In the genomic region with DNA sequence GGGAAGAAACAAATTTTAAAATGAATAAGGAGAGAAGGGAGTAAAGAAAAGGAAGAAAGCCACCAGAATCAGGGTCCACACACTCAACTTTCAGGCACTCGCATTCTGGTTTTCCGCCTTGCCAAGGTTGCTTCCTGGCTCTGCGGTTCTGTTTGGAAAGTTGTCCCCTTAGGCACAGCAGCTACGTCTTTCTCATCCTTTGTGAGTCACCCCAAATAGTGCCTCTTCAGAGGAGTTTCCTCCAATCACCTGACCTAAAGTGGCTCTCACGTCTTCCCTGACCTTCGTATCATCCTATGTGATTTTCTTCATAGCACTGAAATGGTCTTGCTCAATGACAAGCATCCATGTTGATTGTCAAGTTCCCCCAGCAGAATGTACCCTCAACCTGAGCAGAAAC, we compare ENCODE assay signal across 18 cellular contexts.
DNase-seq lines count a peak whose midpoint lies in the region; ATAC-seq, FAIRE-seq and TF ChIP-seq lines count a peak whose summit lies in the region.
"Had no signal": no experiment of that assay in that cellular context is flagged by ENCODE, and none has a peak within 500 bp of the region (broad histone marks: within the 10 kb centered on the region; RNA-seq: fewer than 3 reads in every experiment).

No MANE protein-coding gene starts in this region.

- no peak for FAIRE-seq in GM12878 (lab: Jason Lieb, UNC)
- FAIRE-seq: GM18507 had no signal

- H3K36me3 ChIP-seq in GM12878 (ENCODE audit: control insufficient read depth in 2 of 2, insufficient read depth in 2 of 2, low read length in 1 of 2) (peaks cover 7 to 8% of the 10 kb centered on the region in 2 experiments), PC-9 (ENCODE audit: low read depth) (no peaks in the 10 kb centered on the region), SJCRH30 (no peaks in the 10 kb centered on the region)

- no peaks in the 10 kb centered on the region for H3K27me3 Mint-ChIP-seq in nephron (ENCODE audit: low read depth)

- H4K20me1 ChIP-seq in GM12878 (ENCODE audit: control insufficient read depth, insufficient read depth), result no peaks in the 10 kb centered on the region
- no peaks in the 10 kb centered on the region for H4K20me1 ChIP-seq in PC-9 (ENCODE audit: insufficient read depth)

- H3K79me2 ChIP-seq in GM12878 (ENCODE audit: control insufficient read depth, insufficient read depth, low read length) (no peaks in the 10 kb centered on the region), PC-9 (ENCODE audit: low read depth) (no peaks in the 10 kb centered on the region)

- CTCF ChIA-PET in GM12878 (lab: Yijun Ruan, JAX) (interaction anchor here (1.5 to 1.9 kb wide), 3 partner anchors 13 to 163 kb away, joined by 3 to 8 read pairs (median 7); no protein-coding TSS in a partner anchor), PC-9 (lab: Charles Lee) (no interaction called here)

- in situ Hi-C loops in GM12878 (cut with MboI), result no loop called here

- H3K9me3 ChIP-seq in GM12878 (replicated peaks; ENCODE audit: control insufficient read depth, insufficient read depth, low read length) (no peaks in the 10 kb centered on the region), PC-9 (ENCODE audit: insufficient read depth, low read depth) (no peaks in the 10 kb centered on the region), SJCRH30 (replicated peaks) (no peaks in the 10 kb centered on the region)
- H3K9me3 ChIP-seq: Caco-2 had no signal

- TF ChIP-seq EP300 in GM12878 (IDR thresholded peaks at IDR 0.05; ENCODE audit: borderline replicate concordance in 1 of 2, control insufficient read depth in 1 of 2, low read depth in 2 of 2, low read length in 2 of 2), result no peak

- H3K4me2 ChIP-seq in GM12878 (ENCODE audit: control insufficient read depth, insufficient read depth), result no peak overlapping the region
- no peak overlapping the region for H3K4me2 ChIP-seq in PC-9

- BruUV-seq in GM12878 (replicated peaks; lab: Mats Ljungman, UMichigan), result no TSS peak
- no TSS peak for BruUV-seq in PC-9 (replicated peaks; lab: Mats Ljungman, UMichigan)

- RAD21 ChIA-PET in GM12878 (lab: Charles Lee; ENCODE audit: unreplicated experiment), result no interaction called here

- H3K9me3 Mint-ChIP-seq in nephron, result no peaks in the 10 kb centered on the region
- H3K9me3 Mint-ChIP-seq: CD4-positive, alpha-beta memory T cell; H9 had no signal

- H3K4me3 ChIP-seq in GM12878, result no peak overlapping the region
- no peak overlapping the region for H3K4me3 ChIP-seq in epithelial cell of esophagus (ENCODE audit: low read length)
- H3K4me3 ChIP-seq in PC-9, result no peak overlapping the region
- H3K4me3 ChIP-seq in SJCRH30, result no peak overlapping the region
- H3K4me3 ChIP-seq: GM23248 had no signal

- H3K27ac ChIP-seq in GM12878 (ENCODE audit: control insufficient read depth, insufficient read depth), result no peak overlapping the region
- H3K27ac ChIP-seq in PC-9, result no peak overlapping the region
- H3K27ac ChIP-seq in SJCRH30, result no peak overlapping the region
- H3K27ac ChIP-seq: GM23248 had no signal

- DNase-seq in M059J (ENCODE audit: low read depth) (peak; percentile 51), GM12878 (ENCODE audit: low read depth, low spot score) (no peak), epithelial cell of esophagus (ENCODE audit: low read depth) (peak; percentile 66), PC-9 (no peak), SJCRH30 (no peak)
- DNase-seq: C1 segment of cervical spinal cord; Caco-2; CD4-positive, alpha-beta memory T cell; DMS153; DND-41; GDM1; GM23248; H9 had no signal

- no peak overlapping the region for H3K4me3 Mint-ChIP-seq in nephron
- H3K4me3 Mint-ChIP-seq: CD4-positive, alpha-beta memory T cell; H9 had no signal

- no peak for TF ChIP-seq CTCF in GM12878 (IDR thresholded peaks at IDR 0.05 in 2 of 3, conservative IDR thresholded peaks at IDR 0.05 in 1 of 3; ENCODE audit: control insufficient read depth in 2 of 3, extremely low read depth in 1 of 3, insufficient read depth in 1 of 3, low read depth in 3 of 3, low read length in 3 of 3)
- TF ChIP-seq CTCF in epithelial cell of esophagus (IDR thresholded peaks at IDR 0.05; ENCODE audit: insufficient read depth, low read depth, low read length, missing control alignments), result no peak
- no peak for TF ChIP-seq CTCF in nephron (IDR thresholded peaks at IDR 0.05; ENCODE audit: unreplicated experiment in 3 of 3)
- TF ChIP-seq CTCF in PC-9 (conservative IDR thresholded peaks at IDR 0.05), result no peak

- WGBS in GM12878 (ENCODE audit: insufficient coverage, insufficient replicate concordance, low lambda C conversion rate, missing lambda C conversion rate), result 98% methylated on average over 6 of the region's 6 CpGs

- peak overlapping the region; percentile 48 to 79 (median 67) for H3K27ac Mint-ChIP-seq in nephron
- H3K27ac Mint-ChIP-seq: CD4-positive, alpha-beta memory T cell; H9 had no signal

- H3K4me1 Mint-ChIP-seq in nephron, result peaks cover 48% of the 10 kb centered on the region
- H3K4me1 Mint-ChIP-seq: CD4-positive, alpha-beta memory T cell; H9 had no signal

- TF ChIP-seq RAD21 in GM12878 (IDR thresholded peaks at IDR 0.05; ENCODE audit: insufficient read depth, low read depth, low read length), result no peak

- POLR2A ChIA-PET in GM12878 (lab: Charles Lee), result no interaction called here
- POLR2A ChIA-PET in PC-9 (lab: Charles Lee; ENCODE audit: unreplicated experiment), result no interaction called here

- H2AFZ ChIP-seq in GM12878 (ENCODE audit: control insufficient read depth, low read depth, low read length) (no peak overlapping the region), PC-9 (no peak overlapping the region)
- H2AFZ ChIP-seq: GM23248 had no signal

- no peaks in the 10 kb centered on the region for H3K9me2 ChIP-seq in PC-9 (ENCODE audit: insufficient read depth)

- H3K9ac ChIP-seq in GM12878 (ENCODE audit: control insufficient read depth, insufficient read depth, low read length), result no peak overlapping the region
- H3K9ac ChIP-seq: GM23248 had no signal

- SMC1A ChIA-PET in GM12878 (lab: Charles Lee; ENCODE audit: uncharacterized antibody, unreplicated experiment), result interaction anchor here (1.2 to 1.6 kb wide), 3 partner anchors 12 to 187 kb away, joined by 3 to 5 read pairs (median 3); no protein-coding TSS in a partner anchor

- H3K27me3 ChIP-seq in GM12878 (replicated peaks in 1 of 2; ENCODE audit: control insufficient read depth in 2 of 2, insufficient read depth in 2 of 2, low read length in 1 of 2), result no peaks in the 10 kb centered on the region
- no peaks in the 10 kb centered on the region for H3K27me3 ChIP-seq in PC-9 (ENCODE audit: insufficient read depth, low read depth)
- H3K27me3 ChIP-seq in SJCRH30, result no peaks in the 10 kb centered on the region

- intact Hi-C loops in GM12878 (cut with micrococcal nuclease; ENCODE audit: unreplicated experiment), result no loop called here
- intact Hi-C loops in PC-9 (cut with micrococcal nuclease; ENCODE audit: unreplicated experiment), result no loop called here

- H3K36me3 Mint-ChIP-seq in nephron (ENCODE audit: low read depth), result no peaks in the 10 kb centered on the region
- H3K36me3 Mint-ChIP-seq: CD4-positive, alpha-beta memory T cell had no signal

- ATAC-seq in GM12878 (no peak), GM18858 (IDR thresholded peaks at IDR 0.05; ENCODE audit: unreplicated experiment) (no peak), GM19397 (IDR thresholded peaks at IDR 0.05; ENCODE audit: unreplicated experiment) (no peak)
- ATAC-seq: HCT116 had no signal

- H3K4me1 ChIP-seq in GM12878 (ENCODE audit: control insufficient read depth, insufficient read depth, low read length), result no peaks in the 10 kb centered on the region
- no peaks in the 10 kb centered on the region for H3K4me1 ChIP-seq in PC-9 (replicated peaks; ENCODE audit: insufficient read depth)
- no peaks in the 10 kb centered on the region for H3K4me1 ChIP-seq in SJCRH30

- no peaks in the 10 kb centered on the region for H3F3A ChIP-seq in PC-9 (ENCODE audit: insufficient read depth, low read depth)

- no peak for TF ChIP-seq POLR2A in GM12878 (IDR thresholded peaks at IDR 0.05; ENCODE audit: low read depth, low read length)

TF ChIP-seq in GM12878, 131 proteins besides CTCF, POLR2A, EP300 and RAD21:
- TF ChIP-seq POLR2AphosphoS5 (IDR thresholded peaks at IDR 0.05; ENCODE audit: low read length), result 0 out of 2 replicates have a peak, but pooled peaks have one; percentile 18
- no peak for TF ChIP-seq MTA2 (IDR thresholded peaks at IDR 0.05; ENCODE audit: low read depth)

Comparison
In these comparisons a context has a peak if more than half of its experiments do, and no peak if none do; other contexts are left out.
1. DNase-seq: peak in M059J (single experiment) and epithelial cell of esophagus (single experiment); none in GM12878 (single experiment), PC-9 (0 of 2) and SJCRH30 (0 of 2).